ENCODE assay signal across 16 cellular contexts in the genomic region with DNA sequence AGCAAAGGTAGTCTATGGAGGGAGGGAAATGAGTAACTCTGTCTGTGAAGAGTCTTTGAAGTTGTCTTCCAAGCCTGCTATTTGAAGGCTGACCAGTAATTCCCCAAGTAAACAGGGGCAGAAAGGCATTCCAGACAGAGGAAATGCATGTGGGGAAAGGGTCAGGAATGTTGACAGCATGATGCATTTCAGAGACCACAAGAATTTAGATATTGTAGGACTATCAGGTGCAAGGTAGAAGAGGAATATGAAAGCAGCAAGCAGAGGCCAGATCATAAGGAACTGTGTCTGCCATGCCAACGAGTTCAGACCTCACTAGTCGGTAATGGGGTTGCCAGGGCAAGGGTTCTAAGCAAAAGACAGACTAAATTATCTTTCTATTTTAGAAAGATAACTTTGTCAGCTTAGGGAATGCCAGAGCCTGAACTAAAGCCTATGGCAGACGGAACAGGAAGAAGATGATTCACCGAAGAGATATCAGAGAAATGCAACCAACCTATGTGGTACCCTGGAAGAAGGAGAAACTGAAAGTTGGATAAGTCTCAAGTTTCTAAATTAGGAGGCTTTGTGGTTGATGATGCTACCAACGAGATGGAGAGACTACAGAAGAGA.
DNase-seq lines count a peak whose midpoint lies in the region; ATAC-seq and TF ChIP-seq lines count a peak whose summit lies in the region.
"Had no signal": no experiment of that assay in that cellular context is flagged by ENCODE, and none has a peak within 500 bp of the region (broad histone marks: within the 10 kb centered on the region; RNA-seq: fewer than 3 reads in every experiment).

No MANE protein-coding gene starts in this region.

- H4K20me1 ChIP-seq in PC-3 (ENCODE audit: low read length): no peaks in the 10 kb centered on the region
- H4K20me1 ChIP-seq in osteoblast (ENCODE audit: insufficient read depth, low read length): no peaks in the 10 kb centered on the region

- no peaks in the 10 kb centered on the region for H3K4me1 Mint-ChIP-seq in activated naive CD8-positive, alpha-beta T cell treated with anti-CD3 and anti-CD28 coated beads for 36 hours

- H3K9me3 Mint-ChIP-seq in activated naive CD8-positive, alpha-beta T cell treated with anti-CD3 and anti-CD28 coated beads for 36 hours: no peaks in the 10 kb centered on the region
- H3K9me3 Mint-ChIP-seq: nephron had no signal

- no peak overlapping the region for H3K4me3 Mint-ChIP-seq in activated naive CD8-positive, alpha-beta T cell treated with anti-CD3 and anti-CD28 coated beads for 36 hours
- H3K4me3 Mint-ChIP-seq: nephron had no signal

- no TSS peak for BruUV-seq in PC-3 (replicated peaks; lab: Mats Ljungman, UMichigan)

- H3K4me2 ChIP-seq in PC-3 (ENCODE audit: low read length): peak overlapping the region; percentile 39
- peak overlapping the region; percentile 27 for H3K4me2 ChIP-seq in osteoblast (ENCODE audit: insufficient read depth, low read length)

- H3K4me3 ChIP-seq in PC-3 (ENCODE audit: low read length) (no peak overlapping the region), cardiac fibroblast (replicated peaks in 1 of 2; ENCODE audit: low read depth in 2 of 2, low read length in 2 of 2) (no peak overlapping the region), osteoblast (ENCODE audit: insufficient read depth, low read length) (no peak overlapping the region)
- H3K4me3 ChIP-seq: testis had no signal

- H2AFZ ChIP-seq in PC-3 (ENCODE audit: low read length) (no peak overlapping the region), osteoblast (ENCODE audit: low read length) (no peak overlapping the region)

- H3K9me3 ChIP-seq in PC-3 (ENCODE audit: low read length) (no peaks in the 10 kb centered on the region), osteoblast (ENCODE audit: low read depth, low read length) (no peaks in the 10 kb centered on the region)
- H3K9me3 ChIP-seq: Caco-2, testis had no signal

- H3F3A ChIP-seq in PC-3 (ENCODE audit: low read length, unreplicated experiment): no peaks in the 10 kb centered on the region

- H3K27ac Mint-ChIP-seq in activated naive CD8-positive, alpha-beta T cell treated with anti-CD3 and anti-CD28 coated beads for 36 hours: no peak overlapping the region
- H3K27ac Mint-ChIP-seq: nephron had no signal

- H3K36me3 ChIP-seq in PC-3 (ENCODE audit: low read depth, low read length) (no peaks in the 10 kb centered on the region), osteoblast (ENCODE audit: insufficient read depth, low read length) (no peaks in the 10 kb centered on the region)

- H3K27ac ChIP-seq in PC-3 (ENCODE audit: low read length): no peak overlapping the region
- no peak overlapping the region for H3K27ac ChIP-seq in osteoblast (ENCODE audit: low read depth, low read length)
- H3K27ac ChIP-seq: testis had no signal

- H3K79me2 ChIP-seq in PC-3 (ENCODE audit: low read length): no peaks in the 10 kb centered on the region
- H3K79me2 ChIP-seq in osteoblast (ENCODE audit: insufficient read depth, low read length): no peaks in the 10 kb centered on the region

- peaks cover 12% of the 10 kb centered on the region; the same call in 1 of the 2 replicates for H3K4me1 ChIP-seq in PC-3 (ENCODE audit: insufficient read depth, low read length)
- H3K4me1 ChIP-seq in osteoblast (ENCODE audit: insufficient read depth, low read length): no peaks in the 10 kb centered on the region

- POLR2A ChIA-PET in PC-3 (lab: Charles Lee; ENCODE audit: unreplicated experiment): no interaction called here

- DNase-seq in GM03348 (ENCODE audit: low spot score) (peak; percentile 7), PC-3 (peak; percentile 75), cardiac fibroblast (ENCODE audit: low read depth in 2 of 2) (peak; percentile 6 to 53), osteoblast (ENCODE audit: insufficient read length, low spot score, missing footprints) (no peak), GM19238 (ENCODE audit: insufficient read length, low spot score) (no peak), COLO829 (ENCODE audit: low spot score) (no peak)
- DNase-seq in activated naive CD8-positive, alpha-beta T cell treated with anti-CD3 and anti-CD28 coated beads for 36 hours: no peak
- no peak for DNase-seq in stimulated activated CD4-positive, alpha-beta T cell treated with anti-CD3 and anti-CD28 coated beads, Interleukin-4, amount 100 ng/mL, for 24 hours
- DNase-seq: activated CD4-positive, CD25-positive, alpha-beta regulatory T cell; effector CD4-positive, alpha-beta T cell; left colon; NCI-H1436; NCI-H748 treated with DMSO at 0.1 percent for 48 hours; testis had no signal

- H3K36me3 Mint-ChIP-seq in activated naive CD8-positive, alpha-beta T cell treated with anti-CD3 and anti-CD28 coated beads for 36 hours: no peaks in the 10 kb centered on the region

- CTCF ChIA-PET in PC-3 (lab: Charles Lee): no interaction called here

- ATAC-seq in PC-3: no peak
- ATAC-seq: left colon had no signal

- H3K9me2 ChIP-seq in PC-3 (replicated peaks; ENCODE audit: low read length): no peaks in the 10 kb centered on the region

- H3K27me3 ChIP-seq in PC-3 (ENCODE audit: low read length): no peaks in the 10 kb centered on the region
- no peaks in the 10 kb centered on the region for H3K27me3 ChIP-seq in osteoblast (ENCODE audit: insufficient read depth, low read length)
- H3K27me3 ChIP-seq: testis had no signal

- TF ChIP-seq CTCF in PC-3 (conservative IDR thresholded peaks at IDR 0.05; ENCODE audit: low read depth, low read length): no peak
- TF ChIP-seq CTCF in cardiac fibroblast (IDR thresholded peaks at IDR 0.05; ENCODE audit: low read depth, low read length): no peak
- TF ChIP-seq CTCF in osteoblast (IDR thresholded peaks at IDR 0.05; ENCODE audit: extremely low read depth, low read depth, low read length): no peak

- intact Hi-C loops in PC-3 (cut with micrococcal nuclease): no loop called here

- peaks cover 16% of the 10 kb centered on the region for H3K27me3 Mint-ChIP-seq in activated naive CD8-positive, alpha-beta T cell treated with anti-CD3 and anti-CD28 coated beads for 36 hours

- no peak overlapping the region for H3K9ac ChIP-seq in PC-3 (ENCODE audit: low read length)

Comparison
In these comparisons a context has a peak if more than half of its experiments do, and no peak if none do; other contexts are left out.
1. DNase-seq: peak in GM03348 (single experiment), PC-3 (single experiment) and cardiac fibroblast (2 of 2); none in osteoblast (single experiment), activated naive CD8-positive, alpha-beta T cell treated with anti-CD3 and anti-CD28 coated beads for 36 hours (single experiment), GM19238 (single experiment), stimulated activated CD4-positive, alpha-beta T cell treated with anti-CD3 and anti-CD28 coated beads, Interleukin-4, amount 100 ng/mL, for 24 hours (single experiment) and COLO829 (single experiment).